In genomic region chr2:44975571-44976450, GRCh38 we compare ENCODE assay signal across 18 cellular contexts. TPM values are rescaled to one million over a fixed set of nuclear protein-coding genes. Genes with fewer than 3 reads are reported as not detected.
DNase-seq lines count a peak whose midpoint lies in the region; ATAC-seq lines count a peak whose summit lies in the region.
"Had no signal": no experiment of that assay in that cellular context is flagged by ENCODE, and none has a peak within 500 bp of the region (broad histone marks: within the 10 kb centered on the region; RNA-seq: fewer than 3 reads in every experiment).

No MANE protein-coding gene starts in this region.

- intact Hi-C loops in naive thymus-derived CD4-positive, alpha-beta T cell (cut with micrococcal nuclease) = no loop called here

- no peaks in the 10 kb centered on the region for H3K9me3 Mint-ChIP-seq in naive thymus-derived CD4-positive, alpha-beta T cell
- H3K9me3 Mint-ChIP-seq: CD14-positive monocyte, IgD-negative memory B cell had no signal

- H3K36me3 Mint-ChIP-seq in naive thymus-derived CD4-positive, alpha-beta T cell = no peaks in the 10 kb centered on the region
- H3K36me3 Mint-ChIP-seq: CD14-positive monocyte, IgD-negative memory B cell had no signal

- peak overlapping the region in 3 of 9 donors; percentile 33 to 63 (median 54) for H3K27ac Mint-ChIP-seq in naive thymus-derived CD4-positive, alpha-beta T cell
- H3K27ac Mint-ChIP-seq: CD14-positive monocyte, IgD-negative memory B cell had no signal

- no peak overlapping the region for H3K27ac ChIP-seq in naive thymus-derived CD4-positive, alpha-beta T cell (ENCODE audit: low read depth, low read length)

- peak; percentile 72 for DNase-seq in H7
- peak; percentile 48 for DNase-seq in amniotic epithelial cell (ENCODE audit: low read depth)
- no peak for DNase-seq in naive thymus-derived CD4-positive, alpha-beta T cell
- no peak for DNase-seq in NCI-H524 treated with DMSO at 0.1 percent for 48 hours (lab: John Stamatoyannopoulos, UW)
- DNase-seq in NK-92 treated with Interleukin-12 subunit alpha and Interleukin-12 subunit beta, amount 100 ng/mL, for 24 hours (lab: John Stamatoyannopoulos, UW) = no peak
- DNase-seq: activated naive CD4-positive, alpha-beta T cell treated with Interleukin-2 at 50 U/mL for 16 hours; HCEC 1CT; mammary epithelial cell; NCI-H1048; NCI-H82; small intestine; T-helper 9 cell had no signal

- H3K9ac ChIP-seq in ES-I3 (ENCODE audit: low read depth, low read length) = peak overlapping the region; percentile 45; the same call in 1 of the 2 replicates

- peaks cover 10% of the 10 kb centered on the region for H3K4me1 ChIP-seq in ES-I3 (ENCODE audit: insufficient read depth, low read length)
- H3K4me1 ChIP-seq in naive thymus-derived CD4-positive, alpha-beta T cell (ENCODE audit: control insufficient read depth in 2 of 2, insufficient read depth in 2 of 2, low read length in 2 of 2) = no peaks in the 10 kb centered on the region

- POLR2A ChIA-PET in naive thymus-derived CD4-positive, alpha-beta T cell (lab: Charles Lee) = no interaction called here

- ATAC-seq in naive thymus-derived CD4-positive, alpha-beta T cell = peak; percentile 61
- no peak for ATAC-seq in GM21526 (IDR thresholded peaks at IDR 0.05; ENCODE audit: low FRiP score, unreplicated experiment)

- H3K27me3 ChIP-seq in H7 (ENCODE audit: control insufficient read depth, insufficient read depth, low read length) = no peaks in the 10 kb centered on the region
- H3K27me3 ChIP-seq in naive thymus-derived CD4-positive, alpha-beta T cell (ENCODE audit: control insufficient read depth in 2 of 2, insufficient read depth in 2 of 2, low read length in 2 of 2) = no peaks in the 10 kb centered on the region

- CTCF ChIA-PET in naive thymus-derived CD4-positive, alpha-beta T cell (lab: Charles Lee) = no interaction called here

- peak overlapping the region in 7 of 10 donors; percentile 17 to 61 (median 52) for H3K4me3 Mint-ChIP-seq in naive thymus-derived CD4-positive, alpha-beta T cell
- H3K4me3 Mint-ChIP-seq: IgD-negative memory B cell had no signal

- H3K4me3 ChIP-seq in H7 (ENCODE audit: insufficient read depth, low read depth, low read length) = no peak overlapping the region; the same call in 1 of the 2 replicates
- no peak overlapping the region for H3K4me3 ChIP-seq in naive thymus-derived CD4-positive, alpha-beta T cell (ENCODE audit: low read length)

- H3K9me3 ChIP-seq in ES-I3 (ENCODE audit: control insufficient read depth, insufficient read depth, low read length) = no peaks in the 10 kb centered on the region
- no peaks in the 10 kb centered on the region for H3K9me3 ChIP-seq in naive thymus-derived CD4-positive, alpha-beta T cell (ENCODE audit: control insufficient read depth in 2 of 3, low read length in 3 of 3)

- peaks cover 0 to 5% (median 0%) of the 10 kb centered on the region in 7 donors for H3K4me1 Mint-ChIP-seq in naive thymus-derived CD4-positive, alpha-beta T cell

- H3K27me3 Mint-ChIP-seq in naive thymus-derived CD4-positive, alpha-beta T cell = peaks cover 4 to 18% (median 11%) of the 10 kb centered on the region in 5 donors

- H3K36me3 ChIP-seq in ES-I3 (ENCODE audit: insufficient read depth, low read length) (no peaks in the 10 kb centered on the region), H7 (replicated peaks; ENCODE audit: control insufficient read depth, insufficient read depth, low read length) (no peaks in the 10 kb centered on the region)
- no peaks in the 10 kb centered on the region for H3K36me3 ChIP-seq in naive thymus-derived CD4-positive, alpha-beta T cell (ENCODE audit: control insufficient read depth in 2 of 3, insufficient read depth in 3 of 3, low read length in 3 of 3)

RNA-seq across cellular contexts. Expression of gene SIX2, which starts 33.4 kb away (rescaled TPM):
- total RNA-seq in H7 (2014; rRNA removed; shearing (Covaris generic)) = 0.07 and 0.80 TPM in 2 replicates
- not detected for total RNA-seq in naive thymus-derived CD4-positive, alpha-beta T cell
- not detected for polyA plus RNA-seq in naive thymus-derived CD4-positive, alpha-beta T cell
- total RNA-seq: activated CD8-positive, alpha-beta memory T cell treated with anti-CD3 and anti-CD28 coated beads for 36 hours; mammary epithelial cell had no signal
- polyA plus RNA-seq: CD14-positive monocyte, IgD-negative memory B cell had no signal

RNA-seq across cellular contexts. Expression of gene SIX3, which starts 34.3 kb away (rescaled TPM):
- 1.7 and 3.0 TPM in 2 replicates for total RNA-seq in H7 (2014; rRNA removed; shearing (Covaris generic))
- not detected for total RNA-seq in naive thymus-derived CD4-positive, alpha-beta T cell
- not detected for polyA plus RNA-seq in naive thymus-derived CD4-positive, alpha-beta T cell
- total RNA-seq: mammary epithelial cell, osteocyte had no signal
- polyA plus RNA-seq: CD14-positive monocyte, IgD-negative memory B cell, mammary epithelial cell, small intestine had no signal

Comparison
In these comparisons a context has a peak if more than half of its experiments do, and no peak if none do; other contexts are left out.
1. DNase-seq: peak in H7 (single experiment) and amniotic epithelial cell (single experiment); none in naive thymus-derived CD4-positive, alpha-beta T cell (0 of 9), NCI-H524 treated with DMSO at 0.1 percent for 48 hours (single experiment) and NK-92 treated with Interleukin-12 subunit alpha and Interleukin-12 subunit beta, amount 100 ng/mL, for 24 hours (single experiment).